In the genomic region with DNA sequence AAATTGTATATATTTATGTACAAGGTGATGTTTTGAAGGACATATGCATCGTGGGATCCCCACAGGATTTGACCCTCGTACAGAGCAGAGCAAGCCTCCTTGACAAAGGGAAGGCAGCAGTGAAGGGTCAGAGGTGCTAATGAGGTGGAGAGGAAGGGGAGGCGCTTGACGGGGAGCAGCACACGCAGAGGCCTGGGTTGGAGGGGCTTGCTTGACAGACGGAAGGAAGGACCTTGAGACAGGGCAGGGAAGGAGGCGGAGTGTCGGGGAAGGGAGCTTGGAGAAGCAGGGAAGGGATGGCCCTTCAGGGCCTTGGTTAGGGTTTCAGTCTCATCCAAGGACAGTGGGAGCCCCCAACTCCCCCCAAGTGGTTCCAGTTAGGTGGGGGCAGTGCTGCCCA, we compare ENCODE assay signal across 17 cellular contexts. TPM values are rescaled to one million over a fixed set of nuclear protein-coding genes. Genes with fewer than 3 reads are reported as not detected.
DNase-seq lines count a peak whose midpoint lies in the region; ATAC-seq, FAIRE-seq and TF ChIP-seq lines count a peak whose summit lies in the region.
"Had no signal": no experiment of that assay in that cellular context is flagged by ENCODE, and none has a peak within 500 bp of the region (broad histone marks: within the 10 kb centered on the region; RNA-seq: fewer than 3 reads in every experiment).

No MANE protein-coding gene starts in this region.

- DNase-seq in H7, result peak; percentile 71
- peak; percentile 27 for DNase-seq in NT2/D1 (ENCODE audit: low read depth, low spot score)
- DNase-seq in astrocyte (ENCODE audit: low read depth), result no peak
- DNase-seq in mesenchymal stem cell, result no peak
- no peak for DNase-seq in stimulated activated CD4-positive, alpha-beta T cell treated with anti-CD3 and anti-CD28 coated beads, Interleukin-15, amount 100 ng/mL, for 24 hours
- no peak for DNase-seq in posterior cingulate gyrus
- no peak for DNase-seq in NCI-H69 (lab: John Stamatoyannopoulos, UW)
- DNase-seq: COR-L47, NCI-H1105 treated with DMSO at 0.1 percent for 48 hours, NCI-H1694 treated with DMSO at 0.1 percent for 48 hours, NCI-H2107, NCI-H2227 treated with DMSO at 0.1 percent for 48 hours, NCI-H524 treated with DMSO at 0.1 percent for 48 hours, PC-3 had no signal

- H3K27ac ChIP-seq in astrocyte (ENCODE audit: low read depth, low read length) (no peak overlapping the region), mesenchymal stem cell (ENCODE audit: low read length, poor library complexity, severe bottlenecking) (no peak overlapping the region)
- H3K27ac ChIP-seq: SJSA1 had no signal

- no peak overlapping the region for H3K14ac ChIP-seq in mesenchymal stem cell (ENCODE audit: low read length in 2 of 2)

- no peak overlapping the region for H2BK5ac ChIP-seq in mesenchymal stem cell (ENCODE audit: low read depth, low read length, poor library complexity, severe bottlenecking)

- H3K9me3 Mint-ChIP-seq in astrocyte (ENCODE audit: unreplicated experiment), result peaks cover 2% of the 10 kb centered on the region

- H3K9ac ChIP-seq in NT2/D1 (ENCODE audit: insufficient read length, low read depth) (no peak overlapping the region), astrocyte (ENCODE audit: low read length) (no peak overlapping the region), mesenchymal stem cell (ENCODE audit: low read length) (no peak overlapping the region)

- no peak for ATAC-seq in GM19455 (IDR thresholded peaks at IDR 0.05; ENCODE audit: unreplicated experiment)
- ATAC-seq: PC-3 had no signal

- peak overlapping the region; percentile 21 for H4K91ac ChIP-seq in mesenchymal stem cell (ENCODE audit: low read length)

- H3K9me3 ChIP-seq in NT2/D1 (ENCODE audit: insufficient read depth, low read length), result peaks cover 10% of the 10 kb centered on the region; the same call in 1 of the 2 replicates
- H3K9me3 ChIP-seq in astrocyte (ENCODE audit: insufficient read depth, low read depth, low read length), result no peaks in the 10 kb centered on the region
- H3K9me3 ChIP-seq in mesenchymal stem cell (ENCODE audit: control insufficient read depth, low read length), result no peaks in the 10 kb centered on the region
- H3K9me3 ChIP-seq: SJSA1 had no signal

- H3K4me2 ChIP-seq in astrocyte (ENCODE audit: low read length) (no peak overlapping the region), mesenchymal stem cell (ENCODE audit: low read length, poor library complexity, severe bottlenecking) (no peak overlapping the region)

- no peak overlapping the region for H2AFZ ChIP-seq in astrocyte (ENCODE audit: low read depth, low read length)
- no peak overlapping the region for H2AFZ ChIP-seq in mesenchymal stem cell (ENCODE audit: low read depth, low read length)

- H3K23ac ChIP-seq in mesenchymal stem cell (ENCODE audit: low read length in 2 of 2), result no peak overlapping the region

- H3K27me3 Mint-ChIP-seq in astrocyte (ENCODE audit: low read depth, unreplicated experiment), result no peaks in the 10 kb centered on the region

- H3K4ac ChIP-seq in mesenchymal stem cell (ENCODE audit: low read depth in 1 of 2, low read length in 2 of 2), result peak overlapping the region in 1 of 2 experiments; percentile 1

- H3K18ac ChIP-seq in mesenchymal stem cell (ENCODE audit: low read depth in 1 of 2, low read length in 2 of 2), result peak overlapping the region; percentile 6 to 42

- H3K4me3 ChIP-seq in H7 (ENCODE audit: insufficient read depth, low read depth, low read length) (no peak overlapping the region), NT2/D1 (ENCODE audit: insufficient read length, low read depth) (no peak overlapping the region), astrocyte (ENCODE audit: insufficient read depth, low read depth, low read length) (no peak overlapping the region), mesenchymal stem cell (ENCODE audit: insufficient read depth in 1 of 2, low read depth in 1 of 2, low read length in 2 of 2) (no peak overlapping the region)
- H3K4me3 ChIP-seq: SJSA1 had no signal

- TF ChIP-seq CTCF in astrocyte (IDR thresholded peaks at IDR 0.05; ENCODE audit: insufficient read depth, low read depth, low read length), result no peak

- peak overlapping the region; percentile 50 to 61 for H2BK12ac ChIP-seq in mesenchymal stem cell (ENCODE audit: low read length in 2 of 2)

- H3K27me3 ChIP-seq in H7 (ENCODE audit: control insufficient read depth, insufficient read depth, low read length) (no peaks in the 10 kb centered on the region), NT2/D1 (ENCODE audit: insufficient read depth, insufficient read length) (no peaks in the 10 kb centered on the region), astrocyte (ENCODE audit: insufficient read depth, low read length) (no peaks in the 10 kb centered on the region), mesenchymal stem cell (ENCODE audit: control insufficient read depth in 1 of 2, insufficient read depth in 1 of 2, low read length in 2 of 2) (no peaks in the 10 kb centered on the region)
- H3K27me3 ChIP-seq: SJSA1 had no signal

- H3K4me1 Mint-ChIP-seq in astrocyte (ENCODE audit: low read depth, unreplicated experiment), result peaks cover 24% of the 10 kb centered on the region

- H4K20me1 ChIP-seq in astrocyte (ENCODE audit: insufficient read depth, low read length), result no peaks in the 10 kb centered on the region

- H3K4me3 Mint-ChIP-seq in astrocyte (ENCODE audit: unreplicated experiment), result no peak overlapping the region

- intact Hi-C loops in posterior cingulate gyrus (cut with DNase I), result no loop called here

- peak overlapping the region; percentile 55 for H2BK15ac ChIP-seq in mesenchymal stem cell (ENCODE audit: low read depth, poor library complexity, severe bottlenecking)

- H3K4me1 ChIP-seq in NT2/D1 (ENCODE audit: insufficient read depth, insufficient read length), result peaks cover 5% of the 10 kb centered on the region
- peaks cover 31% of the 10 kb centered on the region for H3K4me1 ChIP-seq in astrocyte (ENCODE audit: insufficient read depth, low read length)
- H3K4me1 ChIP-seq in mesenchymal stem cell (ENCODE audit: control insufficient read depth, insufficient read depth, low read depth, low read length), result peaks cover 15% of the 10 kb centered on the region

- no peaks in the 10 kb centered on the region for H3K79me2 ChIP-seq in astrocyte (ENCODE audit: insufficient read depth, low read length)

- H3K79me1 ChIP-seq in mesenchymal stem cell (replicated peaks; ENCODE audit: low read length, poor library complexity, severe bottlenecking), result no peaks in the 10 kb centered on the region

- H3K27ac Mint-ChIP-seq in astrocyte (ENCODE audit: unreplicated experiment), result peak overlapping the region; percentile 42

- H3K36me3 ChIP-seq in H7 (replicated peaks; ENCODE audit: control insufficient read depth, insufficient read depth, low read length) (no peaks in the 10 kb centered on the region), NT2/D1 (ENCODE audit: insufficient read depth, insufficient read length, low read length) (no peaks in the 10 kb centered on the region), astrocyte (ENCODE audit: insufficient read depth, low read length) (no peaks in the 10 kb centered on the region), mesenchymal stem cell (ENCODE audit: control insufficient read depth in 1 of 2, insufficient read depth in 2 of 2, low read depth in 1 of 2, low read length in 2 of 2) (no peaks in the 10 kb centered on the region)
- H3K36me3 ChIP-seq: SJSA1 had no signal

- no peak overlapping the region for H2BK120ac ChIP-seq in mesenchymal stem cell (ENCODE audit: low read depth, low read length)

- FAIRE-seq in astrocyte (lab: Jason Lieb, UNC), result no peak
- FAIRE-seq: GM12892 had no signal

- peaks cover 2% of the 10 kb centered on the region for H3K36me3 Mint-ChIP-seq in astrocyte (ENCODE audit: low read depth, unreplicated experiment)

- no peak overlapping the region for H4K8ac ChIP-seq in mesenchymal stem cell (ENCODE audit: low read length)

- 68% methylated on average over 8 of the region's 8 CpGs for WGBS in mesenchymal stem cell

- H2AK5ac ChIP-seq in mesenchymal stem cell (ENCODE audit: low read length, severe bottlenecking), result no peak overlapping the region

RNA-seq across cellular contexts. Expression of a gene that starts 52.6 kb away (rescaled TPM):
- total RNA-seq in H7 (2014; rRNA removed; shearing (Covaris generic)), result 60.3 and 62.0 TPM in 2 replicates
- 67.3 and 67.6 TPM in 2 replicates for total RNA-seq in astrocyte
- polyA plus RNA-seq in mesenchymal stem cell (2013, experiment 1 of 2), result 54.7 TPM
- polyA plus RNA-seq in mesenchymal stem cell (2013, experiment 2 of 2), result 55.2 TPM

RNA-seq across cellular contexts. Expression of a gene that starts 53.0 kb away (rescaled TPM):
- 5.2 and 6.1 TPM in 2 replicates for total RNA-seq in H7 (2014; rRNA removed; shearing (Covaris generic))
- total RNA-seq in astrocyte, result 38.9 and 39.8 TPM in 2 replicates
- 91.2 TPM for polyA plus RNA-seq in mesenchymal stem cell (2013, experiment 1 of 2)
- polyA plus RNA-seq in mesenchymal stem cell (2013, experiment 2 of 2), result 90.8 TPM

Comparison
In these comparisons a context has a peak if more than half of its experiments do, and no peak if none do; other contexts are left out.
1. DNase-seq: peak in H7 (single experiment) and NT2/D1 (single experiment); none in astrocyte (single experiment), mesenchymal stem cell (single experiment), stimulated activated CD4-positive, alpha-beta T cell treated with anti-CD3 and anti-CD28 coated beads, Interleukin-15, amount 100 ng/mL, for 24 hours (single experiment), posterior cingulate gyrus (0 of 10) and NCI-H69 (single experiment).